Comparison of ENCODE assay signal across 15 cellular contexts in the genomic region with DNA sequence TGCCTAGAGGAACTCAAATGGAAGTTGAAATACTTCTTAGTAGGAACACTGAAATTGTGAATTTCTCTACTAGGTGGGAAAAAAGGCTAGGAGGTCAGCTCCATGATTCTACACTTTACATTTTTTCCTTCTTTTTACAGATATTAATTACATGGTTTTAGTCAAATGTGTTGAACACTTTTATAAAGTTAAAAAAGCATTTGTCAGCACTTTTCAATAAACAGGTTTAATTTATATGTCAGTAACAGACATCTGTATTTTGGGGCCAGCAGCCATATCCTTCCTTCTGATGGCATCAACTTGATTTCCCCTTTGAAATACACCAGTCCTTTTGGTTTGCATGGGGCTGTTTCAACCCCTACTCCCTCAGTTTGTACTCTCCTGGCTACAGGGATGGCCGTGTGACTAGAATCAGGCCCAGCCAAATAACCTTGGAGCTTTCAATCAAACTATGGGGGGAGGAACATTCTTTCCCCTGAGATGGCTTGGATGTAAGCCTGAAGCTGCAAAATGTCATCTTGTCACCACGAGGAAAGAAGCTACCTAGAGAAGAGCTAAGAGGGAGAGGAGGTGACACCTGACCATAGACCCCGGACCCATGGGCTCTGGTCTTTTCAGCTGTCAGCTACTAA.
DNase-seq lines count a peak whose midpoint lies in the region; ATAC-seq, FAIRE-seq and TF ChIP-seq lines count a peak whose summit lies in the region.
"Had no signal": no experiment of that assay in that cellular context is flagged by ENCODE, and none has a peak within 500 bp of the region (broad histone marks: within the 10 kb centered on the region; RNA-seq: fewer than 3 reads in every experiment).

No MANE protein-coding gene starts in this region.

- intact Hi-C loops in left ventricle myocardium superior (cut with micrococcal nuclease), result no loop called here

- TF ChIP-seq POLR2A in GM12891 (IDR thresholded peaks at IDR 0.05; ENCODE audit: low read depth, low read length), result no peak

- peak; percentile 91 for ATAC-seq in left ventricle myocardium superior

- in situ Hi-C loops in G401 (cut with HindIII; ENCODE audit: low sequenced_read_pairs), result no loop called here

- DNase-seq in G401 (ENCODE audit: low spot score) (peak; percentile 50), SK-N-DZ (ENCODE audit: low spot score) (peak; percentile 59), globus pallidus (ENCODE audit: low spot score) (peak; percentile 20), left ventricle myocardium superior (no peak), H4 (ENCODE audit: low spot score) (no peak), NCI-H2171 (lab: John Stamatoyannopoulos, UW) (no peak), pons (ENCODE audit: low spot score) (no peak), GM12891 (ENCODE audit: insufficient read length, low spot score) (no peak)
- DNase-seq: AML-193; Caco-2; CD8-positive, alpha-beta memory T cell; DMS53; GM23248; H9 had no signal

- FAIRE-seq in GM12891 (lab: Jason Lieb, UNC), result no peak
- FAIRE-seq: GM18507 had no signal

TF ChIP-seq in GM12891, 5 proteins besides CTCF, POLR2A, EP300 and RAD21:
- TF ChIP-seq TAF1 (IDR thresholded peaks at IDR 0.05; ENCODE audit: low read depth, low read length) (no peak), POLR2AphosphoS5 (IDR thresholded peaks at IDR 0.05; ENCODE audit: low read depth, low read length) (no peak), SPI1 (IDR thresholded peaks at IDR 0.05; ENCODE audit: low read depth, low read length) (no peak), POU2F2 (IDR thresholded peaks at IDR 0.05; ENCODE audit: low read depth, low read length) (no peak), PAX5 (IDR thresholded peaks at IDR 0.05; ENCODE audit: insufficient read depth, low read length, severe bottlenecking) (no peak)

Comparison
In these comparisons a context has a peak if more than half of its experiments do, and no peak if none do; other contexts are left out.
1. DNase-seq: peak in G401 (single experiment), SK-N-DZ (single experiment) and globus pallidus (single experiment); none in left ventricle myocardium superior (single experiment), H4 (single experiment), NCI-H2171 (single experiment), pons (single experiment) and GM12891 (single experiment).